ENCODE assay signal across 8 cellular contexts in the genomic region with DNA sequence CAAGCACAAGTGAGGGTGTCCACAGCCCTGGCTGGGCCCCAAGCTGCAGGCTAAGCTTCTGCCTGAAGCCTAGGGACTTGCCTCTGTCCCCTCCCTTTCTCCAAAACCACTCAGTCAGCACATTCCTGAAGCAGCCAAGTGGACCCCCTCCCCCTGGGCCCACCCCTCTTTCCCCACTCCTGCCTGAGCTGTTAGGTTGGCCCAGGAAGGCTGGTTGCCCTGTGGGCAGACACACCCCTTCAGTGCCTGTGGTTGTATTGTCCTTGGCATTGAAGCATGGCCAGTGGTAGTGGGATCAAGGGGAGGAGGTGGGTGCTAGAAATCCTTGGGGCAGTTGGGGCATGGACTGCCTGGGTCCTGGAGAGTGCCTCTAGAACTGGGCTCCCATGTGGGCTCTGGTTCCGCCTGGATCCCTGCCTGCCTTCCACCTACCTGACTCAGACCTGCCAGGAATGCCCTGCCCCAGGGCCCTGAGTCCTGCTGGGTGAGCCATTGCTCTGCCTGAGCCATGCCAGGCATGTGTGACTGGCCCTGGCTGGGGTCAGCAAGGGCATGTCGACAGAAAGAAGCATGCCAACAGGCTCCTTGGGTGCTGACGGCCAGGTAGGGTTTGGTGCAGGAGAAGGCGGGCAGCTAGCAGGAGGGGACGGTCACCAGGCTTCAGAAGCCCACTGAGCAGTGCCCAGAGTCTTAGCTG. TPM values are rescaled to one million over a fixed set of nuclear protein-coding genes. Genes with fewer than 3 reads are reported as not detected.
A peak's percentile ranks its signal among the peaks of the same experiment; 100 is the strongest.
DNase-seq lines count a peak whose midpoint lies in the region; ATAC-seq and TF ChIP-seq lines count a peak whose summit lies in the region.

No MANE protein-coding gene starts in this region.

- TF ChIP-seq CTCF in SK-N-SH (IDR thresholded peaks at IDR 0.05) = no peak
- peak in 1 of 7 experiments; percentile 5 for TF ChIP-seq CTCF in stomach (IDR thresholded peaks at IDR 0.05)

- CTCF ChIA-PET in SK-N-SH (lab: Yijun Ruan, JAX) = interaction anchor here (0.8 to 20.4 kb wide), 8 partner anchors 16 to 366 kb away, joined by 3 to 612 read pairs (median 4); partner anchors contain the start of genes NEK8, RPL23A and TLCD1

- no peaks in the 10 kb centered on the region for H3K27me3 Mint-ChIP-seq in activated T-helper 1 cell treated with anti-CD3 and anti-CD28 coated beads, Interleukin-12 subunit alpha, Interleukin-12 subunit beta, Interleukin-2, Interleukin-4 antibody, amounts not matched to agents 30 ng/mL and 10 ng/mL and 1 ng/mL, durations not matched to agents 14 hours and 24 hours and 36 hours (ENCODE audit: insufficient read depth)

- peaks cover 28 to 49% of the 10 kb centered on the region in 2 experiments; a peak in 3 of 4 replicates for H3K4me1 ChIP-seq in SK-N-SH (ENCODE audit: control insufficient read depth in 1 of 2, insufficient read depth in 2 of 2, low read depth in 1 of 2, low read length in 1 of 2)
- H3K4me1 ChIP-seq in stomach = peaks cover 61 to 96% (median 90%) of the 10 kb centered on the region in 4 donors

- peak overlapping the region; percentile 90 for H3K4me3 Mint-ChIP-seq in activated T-helper 1 cell treated with anti-CD3 and anti-CD28 coated beads, Interleukin-12 subunit alpha, Interleukin-12 subunit beta, Interleukin-2, Interleukin-4 antibody, amounts not matched to agents 30 ng/mL and 10 ng/mL and 1 ng/mL, durations not matched to agents 14 hours and 24 hours and 36 hours

- no peaks in the 10 kb centered on the region for H3K9me3 Mint-ChIP-seq in activated T-helper 1 cell treated with anti-CD3 and anti-CD28 coated beads, Interleukin-12 subunit alpha, Interleukin-12 subunit beta, Interleukin-2, Interleukin-4 antibody, amounts not matched to agents 30 ng/mL and 10 ng/mL and 1 ng/mL, durations not matched to agents 14 hours and 24 hours and 36 hours

- no peak for TF ChIP-seq EP300 in SK-N-SH (IDR thresholded peaks at IDR 0.05; ENCODE audit: borderline replicate concordance in 1 of 2, low read depth in 1 of 2, low read length in 1 of 2)
- TF ChIP-seq EP300 in stomach (IDR thresholded peaks at IDR 0.05) = no peak

- peaks cover 55% of the 10 kb centered on the region for H3K79me2 ChIP-seq in SK-N-SH (ENCODE audit: insufficient read depth)

- TF ChIP-seq POLR2A in stomach (IDR thresholded peaks at IDR 0.05) = no peak

- peak overlapping the region; percentile 23 for H3K27ac Mint-ChIP-seq in activated T-helper 1 cell treated with anti-CD3 and anti-CD28 coated beads, Interleukin-12 subunit alpha, Interleukin-12 subunit beta, Interleukin-2, Interleukin-4 antibody, amounts not matched to agents 30 ng/mL and 10 ng/mL and 1 ng/mL, durations not matched to agents 14 hours and 24 hours and 36 hours

- intact Hi-C loops in activated T-helper 1 cell treated with anti-CD3 and anti-CD28 coated beads, Interleukin-12 subunit alpha, Interleukin-12 subunit beta, Interleukin-2, Interleukin-4 antibody, amounts not matched to agents 30 ng/mL and 10 ng/mL and 1 ng/mL, durations not matched to agents 14 hours and 24 hours and 36 hours (cut with micrococcal nuclease) = loop anchor here (1.0 kb wide), 1 partner anchor 66 kb away; no protein-coding TSS in a partner anchor
- intact Hi-C loops in stomach (cut with DNase I; ENCODE audit: low total_unique reads) = no loop called here

- H3K36me3 Mint-ChIP-seq in activated T-helper 1 cell treated with anti-CD3 and anti-CD28 coated beads, Interleukin-12 subunit alpha, Interleukin-12 subunit beta, Interleukin-2, Interleukin-4 antibody, amounts not matched to agents 30 ng/mL and 10 ng/mL and 1 ng/mL, durations not matched to agents 14 hours and 24 hours and 36 hours (ENCODE audit: low read depth) = peaks cover 34% of the 10 kb centered on the region

- H3K9me3 ChIP-seq in SK-N-SH = no peaks in the 10 kb centered on the region
- H3K9me3 ChIP-seq in stomach = no peaks in the 10 kb centered on the region

- peak overlapping the region; percentile 91 for H3K9ac ChIP-seq in SK-N-SH

- peak overlapping the region; percentile 97 to 98 for H3K27ac ChIP-seq in SK-N-SH (ENCODE audit: low read depth in 2 of 2, low read length in 1 of 2)
- peak overlapping the region; percentile 96 to 99 (median 98) for H3K27ac ChIP-seq in stomach

- ATAC-seq in SK-N-SH treated with all-trans-retinoic acid at 6 μM for 48 hours (no peak), GM21423 (IDR thresholded peaks at IDR 0.05; ENCODE audit: unreplicated experiment) (no peak)

- H3K4me2 ChIP-seq in SK-N-SH = peak overlapping the region; percentile 99

- peaks cover 34% of the 10 kb centered on the region for H3F3A ChIP-seq in SK-N-SH (replicated peaks; ENCODE audit: insufficient read depth)

- peaks cover 26% of the 10 kb centered on the region for H3K4me1 Mint-ChIP-seq in activated T-helper 1 cell treated with anti-CD3 and anti-CD28 coated beads, Interleukin-12 subunit alpha, Interleukin-12 subunit beta, Interleukin-2, Interleukin-4 antibody, amounts not matched to agents 30 ng/mL and 10 ng/mL and 1 ng/mL, durations not matched to agents 14 hours and 24 hours and 36 hours (ENCODE audit: low read depth)

- DNase-seq in SK-N-SH (no peak), islet precursor cell (peak; percentile 92), stomach (peak; percentile 85), SHP77 (lab: John Stamatoyannopoulos, UW) (no peak)
- no peak for DNase-seq in activated T-helper 1 cell treated with anti-CD3 and anti-CD28 coated beads, Interleukin-12 subunit alpha, Interleukin-12 subunit beta, Interleukin-2, Interleukin-4 antibody, amounts not matched to agents 30 ng/mL and 10 ng/mL and 1 ng/mL, durations not matched to agents 14 hours and 24 hours and 36 hours (ENCODE audit: low spot score)
- DNase-seq in activated CD8-positive, alpha-beta memory T cell treated with anti-CD3 and anti-CD28 coated beads, Interleukin-2, amount 50 U/mL, for 4 hours = no peak

- POLR2A ChIA-PET in SK-N-SH (lab: Yijun Ruan, JAX) = interaction anchor here (6.5 to 6.6 kb wide), 2 partner anchors 18 to 25 kb away, joined by 45 to 90 read pairs; partner anchors contain the start of genes NEK8, RPL23A and TLCD1

- H3K9me2 ChIP-seq in SK-N-SH = no peaks in the 10 kb centered on the region

- H3K36me3 ChIP-seq in SK-N-SH (replicated peaks in 1 of 2; ENCODE audit: control insufficient read depth in 1 of 2, insufficient read depth in 2 of 2, low read length in 1 of 2) (peaks cover 17 to 38% of the 10 kb centered on the region in 2 experiments), stomach (peaks cover 21 to 34% (median 29%) of the 10 kb centered on the region in 4 donors)

- H3K4me3 ChIP-seq in SK-N-SH (ENCODE audit: low read depth in 2 of 2, low read length in 1 of 2) (peak overlapping the region; percentile 83 to 95), stomach (peak overlapping the region; percentile 61 to 89 (median 80))

- H3K27me3 ChIP-seq in SK-N-SH (ENCODE audit: insufficient read depth) = no peaks in the 10 kb centered on the region
- peaks cover 0 to 5% (median 0%) of the 10 kb centered on the region in 3 donors for H3K27me3 ChIP-seq in stomach

- TF ChIP-seq RAD21 in SK-N-SH (IDR thresholded peaks at IDR 0.05; ENCODE audit: low read length) = no peak

- H2AFZ ChIP-seq in SK-N-SH (ENCODE audit: low read depth) = no peak overlapping the region

- 57% methylated on average over 4 of the region's 5 CpGs for WGBS in SK-N-SH (ENCODE audit: low lambda C conversion rate)
- WGBS in stomach, 5 donors = 31 to 60% (median 42%) methylated on average over 4 to 5 of the region's 5 CpGs

- peaks cover 60% of the 10 kb centered on the region for H4K20me1 ChIP-seq in SK-N-SH (ENCODE audit: insufficient read depth)

RNA-seq across cellular contexts. Expression of gene TRAF4, which starts 2.1 kb away (rescaled TPM):
- polyA plus RNA-seq in SK-N-SH (2012; rRNA removed) = 95.7 and 104 TPM in 2 replicates
- 25.9 and 50.9 TPM in 2 replicates for polyA plus RNA-seq in SK-N-SH (2012; cell fraction: cytosol; rRNA removed)
- 357 and 400 TPM in 2 replicates for polyA plus RNA-seq in SK-N-SH (2012; cell fraction: nucleus; rRNA removed)
- 178 and 182 TPM in 2 replicates for total RNA-seq in activated T-helper 1 cell treated with anti-CD3 and anti-CD28 coated beads, Interleukin-12 subunit alpha, Interleukin-12 subunit beta, Interleukin-2, Interleukin-4 antibody, amounts not matched to agents 30 ng/mL and 10 ng/mL and 1 ng/mL, durations not matched to agents 14 hours and 24 hours and 36 hours
- total RNA-seq in stomach = 100 to 1,000 TPM in 3 of 5 donors, 10 to 100 TPM in 2; 29.0 to 383 (median 151) TPM
- polyA plus RNA-seq in stomach = 10 to 100 TPM; 33.3 to 38.2 (median 34.4) TPM

RNA-seq across cellular contexts. Expression of gene NEK8, which starts 17.3 kb away (rescaled TPM):
- polyA plus RNA-seq in SK-N-SH (2012; rRNA removed) (6.0 and 11.0 TPM in 2 replicates), stomach (1 to 10 TPM; 2.8 to 3.4 (median 3.1) TPM)
- 3.3 and 3.7 TPM in 2 replicates for polyA plus RNA-seq in SK-N-SH (2012; cell fraction: cytosol; rRNA removed)
- polyA plus RNA-seq in SK-N-SH (2012; cell fraction: nucleus; rRNA removed) = 26.3 and 30.9 TPM in 2 replicates
- total RNA-seq in activated T-helper 1 cell treated with anti-CD3 and anti-CD28 coated beads, Interleukin-12 subunit alpha, Interleukin-12 subunit beta, Interleukin-2, Interleukin-4 antibody, amounts not matched to agents 30 ng/mL and 10 ng/mL and 1 ng/mL, durations not matched to agents 14 hours and 24 hours and 36 hours = 5.2 and 5.4 TPM in 2 replicates
- total RNA-seq in stomach = 10 to 100 TPM in 1 of 5 donors, 1 to 10 TPM in 3, not detected in 1; 2.8 to 17.8 (median 7.5) TPM

RNA-seq across cellular contexts. Expression of gene TLCD1, which starts 19.9 kb away (rescaled TPM):
- polyA plus RNA-seq in SK-N-SH (2012; rRNA removed) = 18.3 and 21.6 TPM in 2 replicates
- 15.0 and 18.4 TPM in 2 replicates for polyA plus RNA-seq in SK-N-SH (2012; cell fraction: cytosol; rRNA removed)
- polyA plus RNA-seq in SK-N-SH (2012; cell fraction: nucleus; rRNA removed) = 6.5 and 7.8 TPM in 2 replicates
- total RNA-seq in activated T-helper 1 cell treated with anti-CD3 and anti-CD28 coated beads, Interleukin-12 subunit alpha, Interleukin-12 subunit beta, Interleukin-2, Interleukin-4 antibody, amounts not matched to agents 30 ng/mL and 10 ng/mL and 1 ng/mL, durations not matched to agents 14 hours and 24 hours and 36 hours = 9.5 and 11.5 TPM in 2 replicates
- 10 to 100 TPM in 2 of 5 donors, 1 to 10 TPM in 1, not detected in 2; 2.6 to 21.0 (median 11.7) TPM for total RNA-seq in stomach
- 10 to 100 TPM in 1 of 3 donors, 1 to 10 TPM in 2; 6.3 to 13.0 (median 8.2) TPM for polyA plus RNA-seq in stomach

RNA-seq across cellular contexts. Expression of gene RPL23A, which starts 26.1 kb away (rescaled TPM):
- polyA plus RNA-seq in SK-N-SH (2012; rRNA removed) (1,147 and 1,359 TPM in 2 replicates), stomach (1,000 to 10,000 TPM; 1,260 to 1,750 (median 1,417) TPM)
- polyA plus RNA-seq in SK-N-SH (2012; cell fraction: cytosol; rRNA removed) = 1,566 and 2,493 TPM in 2 replicates
- 219 and 277 TPM in 2 replicates for polyA plus RNA-seq in SK-N-SH (2012; cell fraction: nucleus; rRNA removed)
- total RNA-seq in activated T-helper 1 cell treated with anti-CD3 and anti-CD28 coated beads, Interleukin-12 subunit alpha, Interleukin-12 subunit beta, Interleukin-2, Interleukin-4 antibody, amounts not matched to agents 30 ng/mL and 10 ng/mL and 1 ng/mL, durations not matched to agents 14 hours and 24 hours and 36 hours = 1,513 and 1,534 TPM in 2 replicates
- 1,000 to 10,000 TPM in 1 of 5 donors, 100 to 1,000 TPM in 4; 221 to 1,205 (median 504) TPM for total RNA-seq in stomach

RNA-seq across cellular contexts. Expression of gene RAB34, which starts 28.3 kb away (rescaled TPM):
- polyA plus RNA-seq in SK-N-SH (2012; rRNA removed) = 0.06 and 0.18 TPM in 2 replicates
- 0.03 and 0.22 TPM in 2 replicates for polyA plus RNA-seq in SK-N-SH (2012; cell fraction: cytosol; rRNA removed)
- 0.50 and 0.54 TPM in 2 replicates for polyA plus RNA-seq in SK-N-SH (2012; cell fraction: nucleus; rRNA removed)
- total RNA-seq in activated T-helper 1 cell treated with anti-CD3 and anti-CD28 coated beads, Interleukin-12 subunit alpha, Interleukin-12 subunit beta, Interleukin-2, Interleukin-4 antibody, amounts not matched to agents 30 ng/mL and 10 ng/mL and 1 ng/mL, durations not matched to agents 14 hours and 24 hours and 36 hours = 17.6 and 18.2 TPM in 2 replicates
- 100 to 1,000 TPM in 1 of 5 donors, 10 to 100 TPM in 4; 35.6 to 101 (median 95.5) TPM for total RNA-seq in stomach
- polyA plus RNA-seq in stomach = 10 to 100 TPM; 53.1 to 80.1 (median 70.6) TPM

Comparison
In these comparisons a context has a peak if more than half of its experiments do, and no peak if none do; other contexts are left out.
1. DNase-seq: peak in islet precursor cell (single experiment) and stomach (single experiment); none in SK-N-SH (single experiment), activated T-helper 1 cell treated with anti-CD3 and anti-CD28 coated beads, Interleukin-12 subunit alpha, Interleukin-12 subunit beta, Interleukin-2, Interleukin-4 antibody, amounts not matched to agents 30 ng/mL and 10 ng/mL and 1 ng/mL, durations not matched to agents 14 hours and 24 hours and 36 hours (single experiment), SHP77 (0 of 2) and activated CD8-positive, alpha-beta memory T cell treated with anti-CD3 and anti-CD28 coated beads, Interleukin-2, amount 50 U/mL, for 4 hours (single experiment).